ENCODE assay signal across 8 cellular contexts in the genomic region with DNA sequence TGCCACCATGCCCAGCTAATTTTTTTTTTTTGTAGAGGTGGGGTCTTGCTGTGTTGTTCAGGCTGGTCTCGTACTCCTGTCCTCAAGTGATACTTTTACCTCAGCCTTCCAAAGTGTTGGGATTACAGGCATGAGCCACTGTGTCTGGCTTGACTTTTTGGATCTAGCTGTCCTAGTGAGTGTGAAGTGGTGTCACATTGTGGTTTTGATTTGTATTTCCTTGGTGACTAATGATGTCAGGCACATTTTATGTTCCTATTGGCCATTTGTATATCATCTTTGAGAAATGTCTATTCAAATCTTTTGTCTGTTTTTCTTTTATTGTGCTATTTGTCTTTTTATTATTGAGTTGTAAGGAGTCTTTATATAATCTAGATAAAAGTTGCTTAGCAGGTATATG. TPM values are rescaled to one million over a fixed set of nuclear protein-coding genes. Genes with fewer than 3 reads are reported as not detected.
DNase-seq lines count a peak whose midpoint lies in the region; TF ChIP-seq lines count a peak whose summit lies in the region.

No MANE protein-coding gene starts in this region.

- no peaks in the 10 kb centered on the region for H3K27me3 Mint-ChIP-seq in glutamatergic neuron (ENCODE audit: unreplicated experiment)

- peak; percentile 20 for DNase-seq in DMS53 (lab: John Stamatoyannopoulos, UW)
- no peak for DNase-seq in DMS53 treated with DMSO at 0.1 percent for 48 hours (lab: John Stamatoyannopoulos, UW; ENCODE audit: unreplicated experiment)
- DNase-seq in KBM-7 = peak; percentile 38
- DNase-seq in dermis blood vessel endothelial cell = peak; percentile 45
- DNase-seq in renal cortical epithelial cell (ENCODE audit: low read depth) = peak; percentile 67
- no peak for DNase-seq in DMS79 (lab: John Stamatoyannopoulos, UW)
- DNase-seq in glutamatergic neuron = no peak
- no peak for DNase-seq in nucleus accumbens (lab: John Stamatoyannopoulos, UW)

- no peaks in the 10 kb centered on the region for H3K4me1 Mint-ChIP-seq in glutamatergic neuron (ENCODE audit: low read depth, unreplicated experiment)

- in situ Hi-C loops in KBM-7 (cut with MboI; ENCODE audit: low pct_unique_long_range_greater_than_20kb, low sequenced_read_pairs) = no loop called here

- no peak for TF ChIP-seq CTCF in glutamatergic neuron (IDR thresholded peaks at IDR 0.05; ENCODE audit: partially characterized antibody, unreplicated experiment)

- H3K9me3 Mint-ChIP-seq in glutamatergic neuron (ENCODE audit: unreplicated experiment) = peaks cover 2% of the 10 kb centered on the region

- no peak overlapping the region for H3K4me3 Mint-ChIP-seq in glutamatergic neuron (ENCODE audit: unreplicated experiment)

- no peak overlapping the region for H3K27ac Mint-ChIP-seq in glutamatergic neuron (ENCODE audit: unreplicated experiment)

- no peaks in the 10 kb centered on the region for H3K36me3 Mint-ChIP-seq in glutamatergic neuron (ENCODE audit: unreplicated experiment)

RNA-seq across cellular contexts. Expression of a gene that starts 53.5 kb away (rescaled TPM):
- 29.3 and 41.2 TPM in 2 replicates for total RNA-seq in dermis blood vessel endothelial cell
- 56.3 and 59.9 TPM in 2 replicates for total RNA-seq in renal cortical epithelial cell
- 17.3 TPM for total RNA-seq in glutamatergic neuron (ENCODE audit: unreplicated experiment)

Comparison
In these comparisons a context has a peak if more than half of its experiments do, and no peak if none do; other contexts are left out.
1. DNase-seq: peak in DMS53 (single experiment), KBM-7 (single experiment), dermis blood vessel endothelial cell (single experiment) and renal cortical epithelial cell (single experiment); none in DMS53 treated with DMSO at 0.1 percent for 48 hours (single experiment), DMS79 (single experiment), glutamatergic neuron (single experiment) and nucleus accumbens (0 of 56).